Comparison of ENCODE assay signal across 10 cellular contexts in the genomic region with DNA sequence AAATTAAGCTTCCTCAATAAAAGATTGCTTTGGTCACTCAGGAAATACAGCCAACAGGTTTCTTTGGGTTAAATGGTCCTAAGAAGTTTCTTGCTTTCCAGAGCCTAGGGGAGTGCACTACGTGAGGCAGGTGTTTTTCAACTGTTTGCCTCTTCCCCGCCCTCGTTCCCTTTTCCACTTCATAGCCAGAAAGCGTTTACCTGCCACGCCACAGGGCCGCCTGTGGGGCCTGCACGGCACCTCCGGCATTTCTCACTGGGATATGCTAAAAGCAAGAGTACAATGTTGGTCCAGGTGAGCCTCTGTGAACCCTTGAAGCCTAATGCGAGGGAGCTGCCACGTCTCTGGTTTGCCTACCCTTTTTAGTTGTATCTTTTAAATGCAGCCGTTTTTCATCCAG.
DNase-seq lines count a peak whose midpoint lies in the region; ATAC-seq and TF ChIP-seq lines count a peak whose summit lies in the region.
"Had no signal": no experiment of that assay in that cellular context is flagged by ENCODE, and none has a peak within 500 bp of the region (broad histone marks: within the 10 kb centered on the region; RNA-seq: fewer than 3 reads in every experiment).

No MANE protein-coding gene starts in this region.

- ATAC-seq in IMR-90 (ENCODE audit: low read depth): no peak
- peak; percentile 49 for ATAC-seq in mucosa of descending colon
- ATAC-seq in GM19463 (IDR thresholded peaks at IDR 0.05; ENCODE audit: unreplicated experiment): no peak

- no peaks in the 10 kb centered on the region for H3K36me3 ChIP-seq in CD8-positive, alpha-beta memory T cell (ENCODE audit: insufficient read depth, low read length)
- peaks cover 73% of the 10 kb centered on the region for H3K36me3 ChIP-seq in IMR-90 (ENCODE audit: control insufficient read depth, insufficient read depth, low read length)
- no peaks in the 10 kb centered on the region for H3K36me3 ChIP-seq in mucosa of descending colon (ENCODE audit: low read depth)

- peaks cover 42 to 89% of the 10 kb centered on the region in 2 experiments for H3K79me1 ChIP-seq in IMR-90 (ENCODE audit: low read depth in 1 of 2, low read length in 2 of 2)

- H3K4me3 Mint-ChIP-seq in CD8-positive, alpha-beta memory T cell: peak overlapping the region in 5 of 7 donors; percentile 68 to 77 (median 76)
- peak overlapping the region; percentile 24 for H3K4me3 Mint-ChIP-seq in activated naive CD4-positive, alpha-beta T cell treated with anti-CD3 and anti-CD28 coated beads, Interleukin-2, amount 10 ng/mL, durations not matched to agents 7 days and 5 days

- H3K4ac ChIP-seq in IMR-90 (ENCODE audit: low read depth, low read length): 0 out of 2 replicates have a peak overlapping the region, but pooled peaks have one; percentile 3

- no peak overlapping the region for H3K4me3 ChIP-seq in CD8-positive, alpha-beta memory T cell (ENCODE audit: low read length)
- H3K4me3 ChIP-seq in IMR-90 (ENCODE audit: insufficient read depth, low read depth, low read length): no peak overlapping the region
- no peak overlapping the region for H3K4me3 ChIP-seq in mucosa of descending colon

- peaks cover 34 to 56% (median 42%) of the 10 kb centered on the region in 3 donors for H3K4me1 Mint-ChIP-seq in CD8-positive, alpha-beta memory T cell
- H3K4me1 Mint-ChIP-seq in activated naive CD4-positive, alpha-beta T cell treated with anti-CD3 and anti-CD28 coated beads, Interleukin-2, amount 10 ng/mL, durations not matched to agents 7 days and 5 days: peaks cover 56% of the 10 kb centered on the region

- no peak overlapping the region for H2BK5ac ChIP-seq in IMR-90 (ENCODE audit: low read depth, low read length, poor library complexity, severe bottlenecking)

- no peaks in the 10 kb centered on the region for H3K27me3 ChIP-seq in CD8-positive, alpha-beta memory T cell (ENCODE audit: insufficient read depth, low read length, poor library complexity, severe bottlenecking)
- no peaks in the 10 kb centered on the region for H3K27me3 ChIP-seq in IMR-90 (ENCODE audit: control insufficient read depth, insufficient read depth, low read length)

- peak overlapping the region; percentile 49 for H2AK9ac ChIP-seq in IMR-90 (replicated peaks; ENCODE audit: low read depth, low read length, poor library complexity)

- POLR2A ChIA-PET in CD8-positive, alpha-beta memory T cell (lab: Charles Lee): interaction anchor here (0.6 to 1.0 kb wide), 3 partner anchors 168 to 250 kb away, joined by 3 to 4 read pairs (median 4); no protein-coding TSS in a partner anchor
- POLR2A ChIA-PET in IMR-90 (lab: Charles Lee; ENCODE audit: unreplicated experiment): no interaction called here

- H3K27ac Mint-ChIP-seq in CD8-positive, alpha-beta memory T cell: peak overlapping the region in 7 of 8 donors; percentile 48 to 96 (median 86)
- peak overlapping the region; percentile 98 for H3K27ac Mint-ChIP-seq in activated naive CD4-positive, alpha-beta T cell treated with anti-CD3 and anti-CD28 coated beads, Interleukin-2, amount 10 ng/mL, durations not matched to agents 7 days and 5 days

- no peak for TF ChIP-seq POLR2A in IMR-90 (IDR thresholded peaks at IDR 0.05; ENCODE audit: low read depth, low read length)

- TF ChIP-seq CTCF in IMR-90 (conservative IDR thresholded peaks at IDR 0.05; ENCODE audit: low read depth, low read length) (no peak), mucosa of descending colon (IDR thresholded peaks at IDR 0.05) (no peak)

- BruUV-seq in IMR-90 (replicated peaks; lab: Mats Ljungman, UMichigan): no TSS peak

- peaks cover 0 to 9% of the 10 kb centered on the region in 2 donors for H3K27me3 Mint-ChIP-seq in CD8-positive, alpha-beta memory T cell
- peaks cover 10% of the 10 kb centered on the region for H3K27me3 Mint-ChIP-seq in activated naive CD4-positive, alpha-beta T cell treated with anti-CD3 and anti-CD28 coated beads, Interleukin-2, amount 10 ng/mL, durations not matched to agents 7 days and 5 days

- no peak overlapping the region for H3K18ac ChIP-seq in IMR-90 (ENCODE audit: low read depth, low read length)

- no peak overlapping the region; the same call in 1 of the 2 replicates for H3K14ac ChIP-seq in IMR-90 (replicated peaks; ENCODE audit: low read depth, low read length)

- H3K27ac ChIP-seq in CD8-positive, alpha-beta memory T cell (ENCODE audit: low read depth, low read length): no peak overlapping the region
- H3K27ac ChIP-seq in IMR-90 (ENCODE audit: insufficient read depth, low read length): no peak overlapping the region

- H3K4me1 ChIP-seq in CD8-positive, alpha-beta memory T cell (ENCODE audit: insufficient read depth, low read length): peaks cover 31% of the 10 kb centered on the region
- H3K4me1 ChIP-seq in IMR-90 (ENCODE audit: control insufficient read depth, insufficient read depth, low read length) (peaks cover 38% of the 10 kb centered on the region), mucosa of descending colon (ENCODE audit: low read depth) (no peaks in the 10 kb centered on the region)

- H2BK15ac ChIP-seq in IMR-90 (ENCODE audit: low read depth, low read length): 0 out of 3 replicates have a peak overlapping the region, but pooled peaks have one; percentile 50

- TF ChIP-seq RAD21 in IMR-90 (IDR thresholded peaks at IDR 0.05; ENCODE audit: low read length): no peak

- H3K4me2 ChIP-seq in IMR-90 (ENCODE audit: low read depth, low read length): no peak overlapping the region

- H3K9me3 ChIP-seq in CD8-positive, alpha-beta memory T cell (ENCODE audit: low read length): no peaks in the 10 kb centered on the region
- no peaks in the 10 kb centered on the region for H3K9me3 ChIP-seq in IMR-90 (ENCODE audit: control insufficient read depth, insufficient read depth, low read length)
- H3K9me3 ChIP-seq in mucosa of descending colon: no peaks in the 10 kb centered on the region

- dilution Hi-C loops in IMR-90 (cut with HindIII; ENCODE audit: low sequenced_read_pairs, unreplicated experiment): no loop called here

- 97% methylated on average over 5 of the region's 11 CpGs; no CpG with 5 or more reads in 1 of the 2 experiments for WGBS in IMR-90 (ENCODE audit: extremely low coverage in 2 of 2, insufficient read length in 1 of 2), 2 experiments

- intact Hi-C loops in IMR-90 (cut with micrococcal nuclease) (no loop called here), mucosa of descending colon (cut with DNase I, micrococcal nuclease) (loop anchor here in 1 of 2 donors (10.0 kb wide), 1 partner anchor 61 kb away; no protein-coding TSS in a partner anchor)

- in situ Hi-C loops in IMR-90 (cut with MboI; ENCODE audit: low sequenced_read_pairs): loop anchor here (25.0 kb wide), 1 partner anchor 598 kb away; no protein-coding TSS in a partner anchor

- H3K23ac ChIP-seq in IMR-90 (ENCODE audit: low read depth, low read length): no peak overlapping the region

- H4K20me1 ChIP-seq in IMR-90 (ENCODE audit: insufficient read depth, low read length): peaks cover 90% of the 10 kb centered on the region

- no peak overlapping the region; a peak in 1 of 4 replicates for H4K8ac ChIP-seq in IMR-90 (ENCODE audit: low read depth in 2 of 2, low read length in 2 of 2)

- no peak overlapping the region for H4K5ac ChIP-seq in IMR-90 (ENCODE audit: low read depth, low read length)

- no peak overlapping the region for H3K56ac ChIP-seq in IMR-90 (ENCODE audit: extremely low read depth, insufficient read depth, low read length)

- no peak overlapping the region for H4K91ac ChIP-seq in IMR-90 (ENCODE audit: insufficient read depth, low read depth, low read length)

- no peaks in the 10 kb centered on the region for H3K9me3 Mint-ChIP-seq in CD8-positive, alpha-beta memory T cell
- H3K9me3 Mint-ChIP-seq in activated naive CD4-positive, alpha-beta T cell treated with anti-CD3 and anti-CD28 coated beads, Interleukin-2, amount 10 ng/mL, durations not matched to agents 7 days and 5 days: no peaks in the 10 kb centered on the region

- H3K9ac ChIP-seq in IMR-90 (ENCODE audit: low read depth, low read length): no peak overlapping the region

- CTCF ChIA-PET in CD8-positive, alpha-beta memory T cell (lab: Charles Lee): interaction anchor here (0.9 to 1.6 kb wide), 3 partner anchors 12 to 235 kb away, joined by 3 to 8 read pairs (median 3); no protein-coding TSS in a partner anchor
- CTCF ChIA-PET in IMR-90 (lab: Yijun Ruan, JAX): interaction anchor here (1.6 kb wide), 1 partner anchor 234 kb away, joined by 4 read pairs; no protein-coding TSS in a partner anchor
- CTCF ChIA-PET in activated naive CD4-positive, alpha-beta T cell treated with anti-CD3 and anti-CD28 coated beads, Interleukin-2, amount 10 ng/mL, durations not matched to agents 7 days and 5 days (lab: Charles Lee): interaction anchor here (1.0 to 3.0 kb wide), 6 partner anchors 14 to 234 kb away, joined by 3 to 15 read pairs (median 4); no protein-coding TSS in a partner anchor

- H2BK120ac ChIP-seq in IMR-90 (ENCODE audit: low read depth, low read length): no peak overlapping the region

- H3K9me1 ChIP-seq in IMR-90 (ENCODE audit: insufficient read depth, low read length): peaks cover 46% of the 10 kb centered on the region

- H2BK20ac ChIP-seq in IMR-90 (ENCODE audit: low read depth, low read length): no peak overlapping the region

- 0 out of 2 replicates have a peak overlapping the region, but pooled peaks have one; percentile 37 for H2AK5ac ChIP-seq in IMR-90 (ENCODE audit: low read depth, low read length)

- H3K36me3 Mint-ChIP-seq in CD8-positive, alpha-beta memory T cell: peaks cover 0 to 4% (median 0%) of the 10 kb centered on the region in 3 donors
- H3K36me3 Mint-ChIP-seq in activated naive CD4-positive, alpha-beta T cell treated with anti-CD3 and anti-CD28 coated beads, Interleukin-2, amount 10 ng/mL, durations not matched to agents 7 days and 5 days: peaks cover 2% of the 10 kb centered on the region

- DNase-seq in CD8-positive, alpha-beta memory T cell: peak in 1 of 5 donors; percentile 47
- DNase-seq in IMR-90: no peak
- peak; percentile 48 for DNase-seq in activated naive CD4-positive, alpha-beta T cell treated with anti-CD3 and anti-CD28 coated beads, Interleukin-2, amount 10 ng/mL, durations not matched to agents 7 days and 5 days
- peak in 1 of 3 donors; percentile 14 for DNase-seq in mucosa of descending colon
- no peak for DNase-seq in effector CD4-positive, alpha-beta T cell
- no peak for DNase-seq in cortex of kidney (lab: John Stamatoyannopoulos, UW)
- DNase-seq: MV-4-11, NCI-H2107, trophoblast cell had no signal

- H2AFZ ChIP-seq in IMR-90 (replicated peaks; ENCODE audit: low read length, poor library complexity): no peak overlapping the region

TF ChIP-seq in IMR-90, 13 proteins besides CTCF, POLR2A, EP300 and RAD21 (continues in another document):
- TF ChIP-seq, protein P1, sequence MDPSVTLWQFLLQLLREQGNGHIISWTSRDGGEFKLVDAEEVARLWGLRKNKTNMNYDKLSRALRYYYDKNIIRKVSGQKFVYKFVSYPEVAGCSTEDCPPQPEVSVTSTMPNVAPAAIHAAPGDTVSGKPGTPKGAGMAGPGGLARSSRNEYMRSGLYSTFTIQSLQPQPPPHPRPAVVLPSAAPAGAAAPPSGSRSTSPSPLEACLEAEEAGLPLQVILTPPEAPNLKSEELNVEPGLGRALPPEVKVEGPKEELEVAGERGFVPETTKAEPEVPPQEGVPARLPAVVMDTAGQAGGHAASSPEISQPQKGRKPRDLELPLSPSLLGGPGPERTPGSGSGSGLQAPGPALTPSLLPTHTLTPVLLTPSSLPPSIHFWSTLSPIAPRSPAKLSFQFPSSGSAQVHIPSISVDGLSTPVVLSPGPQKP (IDR thresholded peaks at IDR 0.05; ENCODE audit: borderline replicate concordance, low read depth, low read length): no peak
- TF ChIP-seq NFE2L2 (IDR thresholded peaks at IDR 0.05; ENCODE audit: low read depth, low read length): no peak
